8 cellular contexts compared by ENCODE assay signal in genomic region chr19:52190679-52191293, GRCh38. TPM values are rescaled to one million over a fixed set of nuclear protein-coding genes. Genes with fewer than 3 reads are reported as not detected.
DNase-seq lines count a peak whose midpoint lies in the region; TF ChIP-seq lines count a peak whose summit lies in the region.

No MANE protein-coding gene starts in this region.

- H3K4me3 ChIP-seq in LNCaP clone FGC (ENCODE audit: low read depth, low read length) (peak overlapping the region; percentile 97), brain microvascular endothelial cell (ENCODE audit: low read depth, low read length) (peak overlapping the region; percentile 92), stomach (peak overlapping the region; percentile 81 to 95 (median 90))

- TF ChIP-seq CTCF in LNCaP clone FGC (IDR thresholded peaks at IDR 0.05; ENCODE audit: control insufficient read depth, extremely low read depth, insufficient read depth) (no peak), brain microvascular endothelial cell (IDR thresholded peaks at IDR 0.05; ENCODE audit: low read depth, low read length, missing control alignments) (no peak), stomach (IDR thresholded peaks at IDR 0.05) (no peak)

- no peak for TF ChIP-seq POLR2A in stomach (IDR thresholded peaks at IDR 0.05)

- H3K27me3 ChIP-seq in brain microvascular endothelial cell (replicated peaks) (no peaks in the 10 kb centered on the region), stomach (no peaks in the 10 kb centered on the region)

- H3K4me1 ChIP-seq in ES-I3 (ENCODE audit: insufficient read depth, low read length) = peaks cover 10% of the 10 kb centered on the region; the same call in 1 of the 2 replicates
- peaks cover 39 to 64% (median 50%) of the 10 kb centered on the region in 4 donors for H3K4me1 ChIP-seq in stomach

- peak overlapping the region; percentile 87 for H3K9ac ChIP-seq in ES-I3 (ENCODE audit: low read depth, low read length)

- peak overlapping the region; percentile 99 for H3K27ac ChIP-seq in brain microvascular endothelial cell
- H3K27ac ChIP-seq in stomach = peak overlapping the region; percentile 92 to 98 (median 96)

- in situ Hi-C loops in brain microvascular endothelial cell (cut with HindIII; ENCODE audit: low pct_ligation_motif_present, low sequenced_read_pairs) = no loop called here

- no peaks in the 10 kb centered on the region for H3K9me3 ChIP-seq in ES-I3 (ENCODE audit: control insufficient read depth, insufficient read depth, low read length)
- H3K9me3 ChIP-seq in stomach = no peaks in the 10 kb centered on the region

- no peak for TF ChIP-seq EP300 in stomach (IDR thresholded peaks at IDR 0.05)

- H3K36me3 ChIP-seq in ES-I3 (ENCODE audit: insufficient read depth, low read length) (no peaks in the 10 kb centered on the region), brain microvascular endothelial cell (replicated peaks) (peaks cover 13% of the 10 kb centered on the region), stomach (peaks cover 2 to 29% (median 22%) of the 10 kb centered on the region in 4 donors)

- WGBS in stomach, 5 donors = 4 to 7% (median 5%) methylated on average over 20 to 28 of the region's 28 CpGs

- DNase-seq in LNCaP clone FGC (ENCODE audit: low read depth) (peak; percentile 23), brain microvascular endothelial cell (peak; percentile 10), kidney glomerular epithelial cell (lab: John Stamatoyannopoulos, UW) (peak; percentile 24), stomach (peak; percentile 29), activated gamma-delta T cell (lab: John Stamatoyannopoulos, UW) (no peak)
- DNase-seq in activated effector memory CD4-positive, alpha-beta T cell treated with anti-CD3 and anti-CD28 coated beads, Interleukin-2, amount 50 U/mL, for 16 hours = no peak
- no peak for DNase-seq in activated CD4-positive, alpha-beta T cell treated with anti-CD3 and anti-CD28 coated beads, Interleukin-2, amount 50 U/mL, for 1 hour

- intact Hi-C loops in stomach (cut with DNase I; ENCODE audit: low total_unique reads) = no loop called here

RNA-seq across cellular contexts. Expression of gene PPP2R1A, which starts 0.9 kb away (rescaled TPM):
- total RNA-seq in stomach = 100 to 1,000 TPM in 4 of 5 donors, 10 to 100 TPM in 1; 73.3 to 272 (median 192) TPM
- polyA plus RNA-seq in stomach = 100 to 1,000 TPM in 2 of 3 donors, 10 to 100 TPM in 1; 98.7 to 146 (median 109) TPM

RNA-seq across cellular contexts. Expression of gene ZNF836, which starts 19.4 kb away (rescaled TPM):
- 10 to 100 TPM in 2 of 5 donors, 1 to 10 TPM in 3; 1.3 to 17.7 (median 4.1) TPM for total RNA-seq in stomach
- 1 to 10 TPM; 3.2 to 4.5 (median 3.4) TPM for polyA plus RNA-seq in stomach

RNA-seq across cellular contexts. Expression of gene ZNF616, which starts 51.0 kb away (rescaled TPM):
- total RNA-seq in stomach = 10 to 100 TPM in 1 of 5 donors, 1 to 10 TPM in 3, under 1 TPM in 1; 0.29 to 23.3 (median 7.2) TPM
- polyA plus RNA-seq in stomach = 1 to 10 TPM; 1.7 to 2.0 (median 1.7) TPM

Comparison
In these comparisons a context has a peak if more than half of its experiments do, and no peak if none do; other contexts are left out.
1. DNase-seq: peak in LNCaP clone FGC (single experiment), brain microvascular endothelial cell (single experiment), kidney glomerular epithelial cell (single experiment) and stomach (single experiment); none in activated effector memory CD4-positive, alpha-beta T cell treated with anti-CD3 and anti-CD28 coated beads, Interleukin-2, amount 50 U/mL, for 16 hours (single experiment), activated gamma-delta T cell (single experiment) and activated CD4-positive, alpha-beta T cell treated with anti-CD3 and anti-CD28 coated beads, Interleukin-2, amount 50 U/mL, for 1 hour (single experiment).
2. Peak in every context shown above with its lines, with median percentiles within 50 percentile points of each other: H3K4me3 ChIP-seq.